Comparison of ENCODE assay signal across 1 cellular context in genomic region chr19:4123615-4124568, GRCh38.
TF ChIP-seq lines count a peak whose summit lies in the region.

Gene MAP2K2 (minus strand): TSS chr19:4124122. CDS start chr19:4123875, 247 bp downstream.

TF ChIP-seq in HepG2, 621 proteins besides CTCF, POLR2A, EP300 and RAD21 (continued from another document and continues in another):
- TF ChIP-seq AHDC1 (CRISPR knock-in tag; IDR thresholded peaks at IDR 0.05; ENCODE audit: borderline replicate concordance) (no peak), XRCC5 (optimal IDR thresholded peaks at IDR 0.05; ENCODE audit: low read length) (no peak), REL (CRISPR knock-in tag; conservative IDR thresholded peaks at IDR 0.05) (no peak), ZNF207 (IDR thresholded peaks at IDR 0.05; ENCODE audit: borderline replicate concordance) (no peak), MXD4 (CRISPR knock-in tag; IDR thresholded peaks at IDR 0.05) (peak; percentile 79; the same call in 1 of the 2 replicates), ZNF687 (CRISPR knock-in tag; IDR thresholded peaks at IDR 0.05) (peak; percentile 97), SP1 (IDR thresholded peaks at IDR 0.05) (peak; percentile 95), SP1 (CRISPR knock-in tag; IDR thresholded peaks at IDR 0.05) (peak; percentile 84), ZBED4 (CRISPR knock-in tag; IDR thresholded peaks at IDR 0.05; ENCODE audit: borderline replicate concordance) (peak; percentile 63; the same call in 1 of the 2 replicates), ZNF333 (CRISPR knock-in tag; IDR thresholded peaks at IDR 0.05; ENCODE audit: borderline replicate concordance) (no peak), HMGXB4 (CRISPR knock-in tag; IDR thresholded peaks at IDR 0.05; ENCODE audit: borderline replicate concordance in 1 of 2, low read depth in 1 of 2) (peak; percentile 79 to 86), ZKSCAN5 (CRISPR knock-in tag; IDR thresholded peaks at IDR 0.05) (no peak), ZNF597 (CRISPR knock-in tag; IDR thresholded peaks at IDR 0.05) (no peak), KDM1A (CRISPR knock-in tag; IDR thresholded peaks at IDR 0.05) (no peak), ZBTB14 (CRISPR knock-in tag; IDR thresholded peaks at IDR 0.05) (no peak), ZNF557 (CRISPR knock-in tag; IDR thresholded peaks at IDR 0.05) (peak; percentile 42; the same call in 1 of the 2 replicates), POLR2AphosphoS5 (IDR thresholded peaks at IDR 0.05; ENCODE audit: low read depth, low read length) (peak; percentile 89), BRCA1 (CRISPR knock-in tag; IDR thresholded peaks at IDR 0.05) (0 out of 2 replicates have a peak, but pooled peaks have one; percentile 75), ZBTB44 (CRISPR knock-in tag; IDR thresholded peaks at IDR 0.05) (peak; percentile 90; the same call in 1 of the 2 replicates), NAIF1 (CRISPR knock-in tag; IDR thresholded peaks at IDR 0.05; ENCODE audit: borderline replicate concordance) (no peak), TAF15 (IDR thresholded peaks at IDR 0.05; ENCODE audit: low read depth, low read length, poor library complexity, severe bottlenecking) (no peak), KLF6 (CRISPR knock-in tag; IDR thresholded peaks at IDR 0.05) (no peak), ZSCAN22 (CRISPR knock-in tag; IDR thresholded peaks at IDR 0.05) (no peak), ZC3H4 (CRISPR knock-in tag; IDR thresholded peaks at IDR 0.05; ENCODE audit: borderline replicate concordance) (no peak), ZNF512 (CRISPR knock-in tag; IDR thresholded peaks at IDR 0.05) (peak; percentile 60; the same call in 1 of the 2 replicates), ETV6 (CRISPR knock-in tag; conservative IDR thresholded peaks at IDR 0.05) (peak; percentile 88; the same call in 1 of the 2 replicates), SAFB2 (CRISPR knock-in tag; IDR thresholded peaks at IDR 0.05; ENCODE audit: borderline replicate concordance, low read depth) (peak; percentile 79; the same call in 1 of the 2 replicates), GATAD1 (CRISPR knock-in tag; IDR thresholded peaks at IDR 0.05) (peak; percentile 69), SRY (CRISPR knock-in tag; IDR thresholded peaks at IDR 0.05) (peak; percentile 78), BORCS8-MEF2B (CRISPR knock-in tag; IDR thresholded peaks at IDR 0.05) (peak; percentile 93), SKI (IDR thresholded peaks at IDR 0.05; ENCODE audit: partially characterized antibody) (no peak), PRDM4 (CRISPR knock-in tag; IDR thresholded peaks at IDR 0.05; ENCODE audit: borderline replicate concordance) (no peak)
